Comparison of ENCODE assay signal across 13 cellular contexts in genomic region chr4:156559346-156559745, GRCh38.
"Had no signal": no experiment of that assay in that cellular context is flagged by ENCODE, and none has a peak within 500 bp of the region (broad histone marks: within the 10 kb centered on the region; RNA-seq: fewer than 3 reads in every experiment).

No MANE protein-coding gene starts in this region.

- H3K9me3 ChIP-seq: spleen, tibial nerve had no signal

- H3K27ac ChIP-seq: spleen, tibial nerve had no signal

- H3K4me1 ChIP-seq: spleen, tibial nerve had no signal

- H3K4me3 Mint-ChIP-seq: brain; naive B cell; stimulated activated memory B cell treated with anti-CD40 and anti-IgM and Interleukin-4, amounts not matched to agents 10 μg/mL and 1 μg/mL and 100 μg/mL, for 72 hours; T-helper 2 cell treated with Interferon-gamma antibody and Interleukin-4, amounts not matched to agents 5 μg/mL and 100 μg/mL, for 36 hours had no signal

- H3K36me3 ChIP-seq: spleen, tibial nerve had no signal

- H3K36me3 Mint-ChIP-seq: activated naive CD4-positive, alpha-beta T cell treated with anti-CD3 and anti-CD28 coated beads, Interleukin-2, amount 50 U/mL, for 72 hours; naive B cell; stimulated activated memory B cell treated with anti-CD40 and anti-IgM and Interleukin-4, amounts not matched to agents 10 μg/mL and 1 μg/mL and 100 μg/mL, for 72 hours had no signal

- H3K4me1 Mint-ChIP-seq: naive B cell; stimulated activated memory B cell treated with anti-CD40 and anti-IgM and Interleukin-4, amounts not matched to agents 10 μg/mL and 1 μg/mL and 100 μg/mL, for 72 hours had no signal

- DNase-seq: activated effector memory CD4-positive, alpha-beta T cell treated with anti-CD3 and anti-CD28 coated beads, Interleukin-2, amount 50 U/mL, for 16 hours; activated T-cell treated with anti-CD3 and anti-CD28 coated beads, Interleukin-2, amount 50 U/mL, for 1 hour; amniotic stem cell; effector memory CD4-positive, alpha-beta T cell; hypothalamus; naive B cell; spleen; stimulated activated CD4-positive, alpha-beta T cell treated with anti-CD3 and anti-CD28 coated beads, Interleukin-1b, Interleukin-23, amount 100 ng/mL, for 48 hours had no signal

- H3K27ac Mint-ChIP-seq: activated naive CD4-positive, alpha-beta T cell treated with anti-CD3 and anti-CD28 coated beads, Interleukin-2, amount 50 U/mL, for 72 hours; naive B cell; stimulated activated memory B cell treated with anti-CD40 and anti-IgM and Interleukin-4, amounts not matched to agents 10 μg/mL and 1 μg/mL and 100 μg/mL, for 72 hours; T-helper 2 cell treated with Interferon-gamma antibody and Interleukin-4, amounts not matched to agents 5 μg/mL and 100 μg/mL, for 36 hours had no signal

- H3K27me3 Mint-ChIP-seq: brain; naive B cell; stimulated activated memory B cell treated with anti-CD40 and anti-IgM and Interleukin-4, amounts not matched to agents 10 μg/mL and 1 μg/mL and 100 μg/mL, for 72 hours had no signal

- H3K4me3 ChIP-seq: spleen, tibial nerve had no signal

- H3K27me3 ChIP-seq: spleen, tibial nerve had no signal
